Comparison of ENCODE assay signal across 2 cellular contexts in genomic region chr1:21217812-21218596, GRCh38.
A peak's percentile ranks its signal among the peaks of the same experiment; 100 is the strongest.
TF ChIP-seq lines count a peak whose summit lies in the region.

No MANE protein-coding gene starts in this region.

TF ChIP-seq in HEK293, 187 proteins besides CTCF, POLR2A, EP300 and RAD21 (continued from another document):
- TF ChIP-seq PRDM6 (tag by site-specific recombination; IDR thresholded peaks at IDR 0.05), result no peak
- TF ChIP-seq PATZ1 (tag by site-specific recombination; IDR thresholded peaks at IDR 0.05), result peak; percentile 29; the same call in 1 of the 2 replicates
- no peak for TF ChIP-seq RBAK (tag by site-specific recombination; IDR thresholded peaks at IDR 0.05)
- TF ChIP-seq ZNF621 (tag by site-specific recombination; IDR thresholded peaks at IDR 0.05), result no peak
- TF ChIP-seq, protein P1, sequence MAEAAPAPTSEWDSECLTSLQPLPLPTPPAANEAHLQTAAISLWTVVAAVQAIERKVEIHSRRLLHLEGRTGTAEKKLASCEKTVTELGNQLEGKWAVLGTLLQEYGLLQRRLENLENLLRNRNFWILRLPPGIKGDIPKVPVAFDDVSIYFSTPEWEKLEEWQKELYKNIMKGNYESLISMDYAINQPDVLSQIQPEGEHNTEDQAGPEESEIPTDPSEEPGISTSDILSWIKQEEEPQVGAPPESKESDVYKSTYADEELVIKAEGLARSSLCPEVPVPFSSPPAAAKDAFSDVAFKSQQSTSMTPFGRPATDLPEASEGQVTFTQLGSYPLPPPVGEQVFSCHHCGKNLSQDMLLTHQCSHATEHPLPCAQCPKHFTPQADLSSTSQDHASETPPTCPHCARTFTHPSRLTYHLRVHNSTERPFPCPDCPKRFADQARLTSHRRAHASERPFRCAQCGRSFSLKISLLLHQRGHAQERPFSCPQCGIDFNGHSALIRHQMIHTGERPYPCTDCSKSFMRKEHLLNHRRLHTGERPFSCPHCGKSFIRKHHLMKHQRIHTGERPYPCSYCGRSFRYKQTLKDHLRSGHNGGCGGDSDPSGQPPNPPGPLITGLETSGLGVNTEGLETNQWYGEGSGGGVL (tag by site-specific recombination; IDR thresholded peaks at IDR 0.05), result no peak
- TF ChIP-seq ZNF837 (tag by site-specific recombination; IDR thresholded peaks at IDR 0.05), result no peak
- TF ChIP-seq, protein P2, sequence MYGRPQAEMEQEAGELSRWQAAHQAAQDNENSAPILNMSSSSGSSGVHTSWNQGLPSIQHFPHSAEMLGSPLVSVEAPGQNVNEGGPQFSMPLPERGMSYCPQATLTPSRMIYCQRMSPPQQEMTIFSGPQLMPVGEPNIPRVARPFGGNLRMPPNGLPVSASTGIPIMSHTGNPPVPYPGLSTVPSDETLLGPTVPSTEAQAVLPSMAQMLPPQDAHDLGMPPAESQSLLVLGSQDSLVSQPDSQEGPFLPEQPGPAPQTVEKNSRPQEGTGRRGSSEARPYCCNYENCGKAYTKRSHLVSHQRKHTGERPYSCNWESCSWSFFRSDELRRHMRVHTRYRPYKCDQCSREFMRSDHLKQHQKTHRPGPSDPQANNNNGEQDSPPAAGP (tag by site-specific recombination; IDR thresholded peaks at IDR 0.05), result no peak
- peak; percentile 36; the same call in 1 of the 2 replicates for TF ChIP-seq OSR2 (tag by site-specific recombination; IDR thresholded peaks at IDR 0.05)

TF ChIP-seq in WTC11, 78 proteins besides CTCF, POLR2A, EP300 and RAD21 (continued from another document):
- TF ChIP-seq USF1 (CRISPR knock-in tag; IDR thresholded peaks at IDR 0.05), result peak; percentile 44; the same call in 1 of the 2 replicates
- TF ChIP-seq, protein P3, sequence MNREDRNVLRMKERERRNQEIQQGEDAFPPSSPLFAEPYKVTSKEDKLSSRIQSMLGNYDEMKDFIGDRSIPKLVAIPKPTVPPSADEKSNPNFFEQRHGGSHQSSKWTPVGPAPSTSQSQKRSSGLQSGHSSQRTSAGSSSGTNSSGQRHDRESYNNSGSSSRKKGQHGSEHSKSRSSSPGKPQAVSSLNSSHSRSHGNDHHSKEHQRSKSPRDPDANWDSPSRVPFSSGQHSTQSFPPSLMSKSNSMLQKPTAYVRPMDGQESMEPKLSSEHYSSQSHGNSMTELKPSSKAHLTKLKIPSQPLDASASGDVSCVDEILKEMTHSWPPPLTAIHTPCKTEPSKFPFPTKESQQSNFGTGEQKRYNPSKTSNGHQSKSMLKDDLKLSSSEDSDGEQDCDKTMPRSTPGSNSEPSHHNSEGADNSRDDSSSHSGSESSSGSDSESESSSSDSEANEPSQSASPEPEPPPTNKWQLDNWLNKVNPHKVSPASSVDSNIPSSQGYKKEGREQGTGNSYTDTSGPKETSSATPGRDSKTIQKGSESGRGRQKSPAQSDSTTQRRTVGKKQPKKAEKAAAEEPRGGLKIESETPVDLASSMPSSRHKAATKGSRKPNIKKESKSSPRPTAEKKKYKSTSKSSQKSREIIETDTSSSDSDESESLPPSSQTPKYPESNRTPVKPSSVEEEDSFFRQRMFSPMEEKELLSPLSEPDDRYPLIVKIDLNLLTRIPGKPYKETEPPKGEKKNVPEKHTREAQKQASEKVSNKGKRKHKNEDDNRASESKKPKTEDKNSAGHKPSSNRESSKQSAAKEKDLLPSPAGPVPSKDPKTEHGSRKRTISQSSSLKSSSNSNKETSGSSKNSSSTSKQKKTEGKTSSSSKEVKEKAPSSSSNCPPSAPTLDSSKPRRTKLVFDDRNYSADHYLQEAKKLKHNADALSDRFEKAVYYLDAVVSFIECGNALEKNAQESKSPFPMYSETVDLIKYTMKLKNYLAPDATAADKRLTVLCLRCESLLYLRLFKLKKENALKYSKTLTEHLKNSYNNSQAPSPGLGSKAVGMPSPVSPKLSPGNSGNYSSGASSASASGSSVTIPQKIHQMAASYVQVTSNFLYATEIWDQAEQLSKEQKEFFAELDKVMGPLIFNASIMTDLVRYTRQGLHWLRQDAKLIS (CRISPR knock-in tag; IDR thresholded peaks at IDR 0.05; ENCODE audit: borderline replicate concordance), result no peak
- TF ChIP-seq MAX (CRISPR knock-in tag; IDR thresholded peaks at IDR 0.05), result peak; percentile 92
- peak; percentile 65; the same call in 1 of the 2 replicates for TF ChIP-seq SMAD3 (CRISPR knock-in tag; IDR thresholded peaks at IDR 0.05; ENCODE audit: borderline replicate concordance)
- TF ChIP-seq FOXJ3 (CRISPR knock-in tag; IDR thresholded peaks at IDR 0.05; ENCODE audit: borderline replicate concordance), result no peak
- TF ChIP-seq, protein P4, sequence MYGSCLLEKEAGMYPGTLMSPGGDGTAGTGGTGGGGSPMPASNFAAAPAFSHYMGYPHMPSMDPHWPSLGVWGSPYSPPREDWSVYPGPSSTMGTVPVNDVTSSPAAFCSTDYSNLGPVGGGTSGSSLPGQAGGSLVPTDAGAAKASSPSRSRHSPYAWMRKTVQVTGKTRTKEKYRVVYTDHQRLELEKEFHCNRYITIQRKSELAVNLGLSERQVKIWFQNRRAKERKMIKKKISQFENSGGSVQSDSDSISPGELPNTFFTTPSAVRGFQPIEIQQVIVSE (CRISPR knock-in tag; IDR thresholded peaks at IDR 0.05; ENCODE audit: borderline replicate concordance), result no peak
